Comparison of ENCODE assay signal across 8 cellular contexts in the genomic region with DNA sequence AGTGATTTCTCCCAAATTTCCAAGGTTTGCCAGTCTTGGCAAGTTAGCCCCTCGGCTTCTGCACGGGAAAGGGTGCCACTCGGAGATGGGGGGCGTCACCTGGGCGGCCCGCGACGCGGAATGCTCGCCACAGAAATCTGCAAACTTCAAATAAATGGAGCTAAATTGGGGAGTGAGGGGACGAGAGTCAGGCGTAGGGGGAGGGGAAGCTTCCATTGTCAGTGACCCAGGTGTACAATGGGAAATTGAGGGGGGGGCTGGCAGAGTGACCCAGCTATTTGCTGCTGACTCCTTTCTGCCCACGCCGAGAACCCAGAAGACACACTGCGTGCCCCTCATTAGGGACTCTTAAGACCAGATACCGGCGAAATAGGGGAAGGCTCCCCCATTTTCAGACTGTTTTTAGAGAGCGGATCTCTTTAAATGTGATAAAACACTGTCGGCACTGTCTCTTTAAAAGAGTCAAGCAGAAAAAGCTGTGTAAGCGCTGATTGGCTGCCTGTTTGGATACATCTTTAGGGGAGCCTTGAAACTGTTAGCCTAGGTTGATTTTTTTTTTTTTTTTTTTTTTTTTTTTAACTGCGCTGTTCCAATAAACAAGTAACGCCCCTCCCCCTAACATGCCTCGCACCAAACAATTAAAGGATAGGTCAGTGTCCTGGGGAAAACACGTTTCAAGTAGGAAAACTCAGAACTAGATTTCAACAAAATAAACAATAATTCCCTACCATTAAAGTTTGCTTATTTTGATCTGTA. TPM values are rescaled to one million over a fixed set of nuclear protein-coding genes. Genes with fewer than 3 reads are reported as not detected.
A peak's percentile ranks its signal among the peaks of the same experiment; 100 is the strongest.
DNase-seq lines count a peak whose midpoint lies in the region; ATAC-seq, FAIRE-seq and TF ChIP-seq lines count a peak whose summit lies in the region.

No MANE protein-coding gene starts in this region.

- H3K27me3 ChIP-seq in AG04450 (ENCODE audit: control insufficient read depth, insufficient read depth, low read length) (no peaks in the 10 kb centered on the region), NT2/D1 (ENCODE audit: insufficient read depth, insufficient read length) (no peaks in the 10 kb centered on the region)

- H3K36me3 ChIP-seq in NT2/D1 (ENCODE audit: insufficient read depth, insufficient read length, low read length), result peaks cover 22% of the 10 kb centered on the region

- peak overlapping the region; percentile 83 for H3K9ac ChIP-seq in NT2/D1 (ENCODE audit: insufficient read length, low read depth)

- H3K4me3 ChIP-seq in AG04450 (ENCODE audit: low read depth, low read length), result peak overlapping the region; percentile 68
- peak overlapping the region; percentile 39 for H3K4me3 ChIP-seq in NT2/D1 (ENCODE audit: insufficient read length, low read depth)

- ATAC-seq in GM18909 (IDR thresholded peaks at IDR 0.05; ENCODE audit: poor library complexity, unreplicated experiment), result peak; percentile 40

- POLR2A ChIA-PET in AG04450 (lab: Yijun Ruan, JAX), result interaction anchor here (0.6 to 2.3 kb wide), 9 partner anchors 30 to 208 kb away, joined by 3 to 19 read pairs (median 7); partner anchors contain the start of genes CYB5RL and MRPL37

- CTCF ChIA-PET in AG04450 (lab: Charles Lee), result interaction anchor here (0.6 to 2.3 kb wide), 6 partner anchors 29 to 386 kb away, joined by 3 to 38 read pairs (median 4); no protein-coding TSS in a partner anchor

- peak overlapping the region; percentile 79 for H3K27ac ChIP-seq in AG04450 (ENCODE audit: low read depth, low read length)

- DNase-seq in AG04450 (ENCODE audit: low read depth, low spot score) (peak; percentile 83), HuH-7 (ENCODE audit: low spot score) (peak; percentile 86), NT2/D1 (ENCODE audit: low read depth, low spot score) (peak; percentile 93), lung microvascular endothelial cell (ENCODE audit: low read depth in 2 of 2) (peak; percentile 95 to 96)
- DNase-seq in activated CD8-positive, alpha-beta memory T cell treated with anti-CD3 and anti-CD28 coated beads, Interleukin-2, amount 50 U/mL, for 24 hours (ENCODE audit: extremely low read depth), result peak; percentile 41
- peak; percentile 37 for DNase-seq in stimulated activated CD8-positive, alpha-beta memory T cell treated with anti-CD3 and anti-CD28 coated beads, Interleukin-15, amount 100 ng/mL, for 1 hour (ENCODE audit: low read depth)

- H3K4me1 ChIP-seq in NT2/D1 (ENCODE audit: insufficient read depth, insufficient read length), result peaks cover 22% of the 10 kb centered on the region

- H3K9me3 ChIP-seq in AG04450 (ENCODE audit: control insufficient read depth, insufficient read depth, low read length), result no peaks in the 10 kb centered on the region; the same call in 1 of the 2 replicates
- no peaks in the 10 kb centered on the region for H3K9me3 ChIP-seq in NT2/D1 (ENCODE audit: insufficient read depth, low read length)

- TF ChIP-seq CTCF in AG04450 (IDR thresholded peaks at IDR 0.05; ENCODE audit: low read depth, low read length), result no peak

- peak; percentile 99 for FAIRE-seq in endometrium (lab: Jason Lieb, UNC)

RNA-seq across cellular contexts. Expression of gene SSBP3, which starts 1.2 kb away (rescaled TPM):
- 33.8 and 34.3 TPM in 2 replicates for polyA plus RNA-seq in AG04450 (2011; rRNA removed)
- 19.6 and 21.8 TPM in 2 replicates for polyA minus RNA-seq in AG04450 (2011; rRNA and poly(A)+ RNA removed)
- total RNA-seq in lung microvascular endothelial cell, result 8.1 and 10.3 TPM in 2 replicates

Comparison
In these comparisons a context has a peak if more than half of its experiments do, and no peak if none do; other contexts are left out.
1. Peak in every context shown above with its lines: DNase-seq, ATAC-seq, H3K4me3 ChIP-seq and H3K27ac ChIP-seq.
2. DNase-seq: peak in every context shown above with its lines; median percentile 96 in lung microvascular endothelial cell; 93 in NT2/D1; 86 in HuH-7; 83 in AG04450; 41 in activated CD8-positive, alpha-beta memory T cell treated with anti-CD3 and anti-CD28 coated beads, Interleukin-2, amount 50 U/mL, for 24 hours; 37 in stimulated activated CD8-positive, alpha-beta memory T cell treated with anti-CD3 and anti-CD28 coated beads, Interleukin-15, amount 100 ng/mL, for 1 hour.